ENCODE assay signal across 8 cellular contexts in genomic region chr10:117375360-117376147, GRCh38. TPM values are rescaled to one million over a fixed set of nuclear protein-coding genes. Genes with fewer than 3 reads are reported as not detected.
DNase-seq lines count a peak whose midpoint lies in the region; ATAC-seq and TF ChIP-seq lines count a peak whose summit lies in the region.

Gene PDZD8, minus strand, starts transcription at chr10:117375440. Its CDS starts 213 bp downstream, at chr10:117375227.

- TF ChIP-seq CTCF in OCI-LY3 (IDR thresholded peaks at IDR 0.05; ENCODE audit: low read depth, low read length) (no peak), endothelial cell (IDR thresholded peaks at IDR 0.05; ENCODE audit: unreplicated experiment) (no peak), mesothelial cell of epicardium (IDR thresholded peaks at IDR 0.05; ENCODE audit: unreplicated experiment) (no peak)

- H3K27ac ChIP-seq in HUES48 (ENCODE audit: low read depth, low read length), result peak within 1 kb of the TSS; percentile 73
- H3K27ac ChIP-seq in OCI-LY3 (ENCODE audit: low read length), result peak within 1 kb of the TSS; percentile 30; the same call in 1 of the 2 replicates

- peaks cover 10% of the 10 kb centered on the region for H3K4me1 Mint-ChIP-seq in endothelial cell (ENCODE audit: unreplicated experiment)
- peaks cover 30% of the 10 kb centered on the region for H3K4me1 Mint-ChIP-seq in mesothelial cell of epicardium

- H3K4me2 ChIP-seq in OCI-LY3 (ENCODE audit: low read length), result peak within 1 kb of the TSS; percentile 94

- H3K9ac ChIP-seq in HUES48 (ENCODE audit: low read depth, low read length) (peak within 1 kb of the TSS; percentile 55; the same call in 1 of the 2 replicates), OCI-LY3 (ENCODE audit: low read length) (peak within 1 kb of the TSS; percentile 81)

- H3K27ac Mint-ChIP-seq in endothelial cell (ENCODE audit: unreplicated experiment) (peak within 1 kb of the TSS; percentile 76), mesothelial cell of epicardium (peak within 1 kb of the TSS; percentile 91)

- H2AFZ ChIP-seq in OCI-LY3 (ENCODE audit: low read depth, low read length), result peak within 1 kb of the TSS; percentile 63

- H3K4me3 Mint-ChIP-seq in endothelial cell (ENCODE audit: unreplicated experiment) (peak within 1 kb of the TSS; percentile 96), mesothelial cell of epicardium (peak within 1 kb of the TSS; percentile 88)

- peak within 1 kb of the TSS; percentile 78 for H3K4me3 ChIP-seq in HUES48 (ENCODE audit: low read depth, low read length)
- peak within 1 kb of the TSS; percentile 83 for H3K4me3 ChIP-seq in OCI-LY3 (ENCODE audit: low read length)

- in situ Hi-C loops in Caki2 (cut with HindIII; ENCODE audit: low pct_unique_long_range_greater_than_20kb, low sequenced_read_pairs), result no loop called here

- H3K36me3 ChIP-seq in HUES48 (ENCODE audit: control insufficient read depth, insufficient read depth, low read length) (no peaks in the 10 kb centered on the region), OCI-LY3 (replicated peaks; ENCODE audit: low read depth, low read length) (no peaks in the 10 kb centered on the region)

- peaks cover 30% of the 10 kb centered on the region for H3K27me3 ChIP-seq in HUES48 (ENCODE audit: control insufficient read depth, insufficient read depth, low read length)
- peaks cover 7% of the 10 kb centered on the region; the same call in 1 of the 2 replicates for H3K27me3 ChIP-seq in OCI-LY3 (ENCODE audit: low read depth, low read length)

- H4K20me1 ChIP-seq in OCI-LY3 (ENCODE audit: insufficient read depth, low read length), result peaks cover 25% of the 10 kb centered on the region

- H3K79me2 ChIP-seq in OCI-LY3 (ENCODE audit: low read length), result peaks cover 46% of the 10 kb centered on the region

- peak; percentile 92 for DNase-seq in Caki2 (ENCODE audit: low read depth)
- peak; percentile 97 for DNase-seq in activated CD8-positive, alpha-beta memory T cell treated with anti-CD3 and anti-CD28 coated beads, Interleukin-2, amount 50 U/mL, for 48 hours
- DNase-seq in endothelial cell (ENCODE audit: low spot score), result peak; percentile 93
- peak; percentile 91 to 96 for DNase-seq in mesothelial cell of epicardium (ENCODE audit: low spot score in 2 of 2, unreplicated experiment in 2 of 2)
- peak; percentile 84 to 86 for DNase-seq in stimulated activated CD8-positive, alpha-beta memory T cell treated with anti-CD3 and anti-CD28 coated beads, Interleukin-15, amount 100 ng/mL, for 48 hours (ENCODE audit: low read depth in 2 of 2)

- no peaks in the 10 kb centered on the region for H3K9me3 ChIP-seq in HUES48 (ENCODE audit: control insufficient read depth, insufficient read depth, low read length)
- no peaks in the 10 kb centered on the region for H3K9me3 ChIP-seq in OCI-LY3 (ENCODE audit: insufficient read depth, low read length)

- H3K36me3 Mint-ChIP-seq in endothelial cell (ENCODE audit: low read depth, unreplicated experiment) (no peaks in the 10 kb centered on the region), mesothelial cell of epicardium (no peaks in the 10 kb centered on the region)

- peak; percentile 86 for ATAC-seq in GM21390 (IDR thresholded peaks at IDR 0.05; ENCODE audit: unreplicated experiment)

- H3K27me3 Mint-ChIP-seq in endothelial cell (ENCODE audit: unreplicated experiment), result peaks cover 13% of the 10 kb centered on the region
- peaks cover 36% of the 10 kb centered on the region for H3K27me3 Mint-ChIP-seq in mesothelial cell of epicardium (ENCODE audit: low read depth)

- H3K9me3 Mint-ChIP-seq in endothelial cell (ENCODE audit: unreplicated experiment), result no peaks in the 10 kb centered on the region
- no peaks in the 10 kb centered on the region for H3K9me3 Mint-ChIP-seq in mesothelial cell of epicardium

- peaks cover 21% of the 10 kb centered on the region for H3K4me1 ChIP-seq in HUES48 (ENCODE audit: control insufficient read depth, insufficient read depth, low read length)
- H3K4me1 ChIP-seq in OCI-LY3 (ENCODE audit: low read length), result peaks cover 16% of the 10 kb centered on the region

RNA-seq across cellular contexts. Expression of gene PDZD8, which starts in this region (rescaled TPM):
- 31.6 and 47.2 TPM in 2 replicates for total RNA-seq in Caki2 (2014; rRNA removed; shearing (Covaris generic); ENCODE audit: low replicate concordance)
- total RNA-seq in endothelial cell (ENCODE audit: unreplicated experiment), result 25.6 TPM
- total RNA-seq in mesothelial cell of epicardium, result 26.3 to 29.2 TPM (median 27.3 TPM) in 3 replicates

Comparison
In these comparisons a context has a peak if more than half of its experiments do, and no peak if none do; other contexts are left out.
1. Peak in every context shown above with its lines: DNase-seq, ATAC-seq, H3K4me3 ChIP-seq and H3K27ac ChIP-seq.